In the genomic region with DNA sequence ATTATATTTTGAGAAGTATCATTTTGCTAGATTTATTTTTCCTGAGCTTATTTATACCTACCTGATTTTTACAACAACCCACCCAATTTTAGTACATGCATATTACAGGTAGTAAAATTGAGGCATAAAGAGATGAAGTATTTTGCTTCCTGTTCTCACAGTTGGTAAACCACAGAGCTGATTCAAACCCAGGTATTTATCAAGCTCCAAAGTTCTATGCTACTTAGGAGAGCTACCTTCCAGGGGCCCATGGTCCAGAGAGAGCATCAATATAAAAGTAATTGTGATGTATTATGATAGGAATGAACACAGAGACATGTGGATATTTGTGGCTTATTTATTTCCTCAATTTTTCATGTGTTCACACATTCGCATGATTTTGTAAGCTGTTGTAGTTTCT, we compare ENCODE assay signal across 17 cellular contexts. TPM values are rescaled to one million over a fixed set of nuclear protein-coding genes. Genes with fewer than 3 reads are reported as not detected.
"Had no signal": no experiment of that assay in that cellular context is flagged by ENCODE, and none has a peak within 500 bp of the region (broad histone marks: within the 10 kb centered on the region; RNA-seq: fewer than 3 reads in every experiment).

No MANE protein-coding gene starts in this region.

- H3K9me3 Mint-ChIP-seq: activated CD4-positive, alpha-beta memory T cell treated with anti-CD3 and anti-CD28 coated beads, Interleukin-2, amount 10 ng/mL, durations not matched to agents 7 days and 5 days; immature natural killer cell; naive B cell; stimulated activated naive B cell treated with anti-CD40 and anti-IgM and Interleukin-4, amounts not matched to agents 10 μg/mL and 1 μg/mL and 100 μg/mL, for 72 hours had no signal

- H3K4me3 Mint-ChIP-seq: activated CD4-positive, alpha-beta memory T cell treated with anti-CD3 and anti-CD28 coated beads, Interleukin-2, amount 10 ng/mL, durations not matched to agents 7 days and 5 days; memory B cell; stimulated activated naive B cell treated with anti-CD40 and anti-IgM and Interleukin-4, amounts not matched to agents 10 μg/mL and 1 μg/mL and 100 μg/mL, for 72 hours had no signal

- H3K4me3 ChIP-seq: esophagus muscularis mucosa, thyroid gland had no signal

- H3K36me3 Mint-ChIP-seq: immature natural killer cell; memory B cell; naive B cell; stimulated activated naive B cell treated with anti-CD40 and anti-IgM and Interleukin-4, amounts not matched to agents 10 μg/mL and 1 μg/mL and 100 μg/mL, for 72 hours had no signal

- DNase-seq: activated CD4-positive, alpha-beta memory T cell treated with anti-CD3 and anti-CD28 coated beads, Interleukin-2, amount 10 ng/mL, durations not matched to agents 7 days and 5 days; activated gamma-delta T cell; dermis blood vessel endothelial cell; effector memory CD4-positive, alpha-beta T cell; immature natural killer cell; kidney glomerular epithelial cell; naive B cell; stimulated activated naive B cell treated with anti-CD40 and anti-IgM and Interleukin-4, amounts not matched to agents 10 μg/mL and 1 μg/mL and 100 μg/mL, for 72 hours; thyroid gland had no signal

- H3K4me1 Mint-ChIP-seq: memory B cell had no signal

- ATAC-seq: activated CD4-positive, CD25-positive, alpha-beta regulatory T cell treated with anti-CD3 and anti-CD28 coated beads, Interleukin-2, amount 50 U/mL, for 24 hours; sciatic nerve; SK-N-SH treated with all-trans-retinoic acid at 6 μM for 48 hours; stimulated activated naive B cell treated with anti-CD40 and anti-IgM and Interleukin-4, amounts not matched to agents 10 μg/mL and 1 μg/mL and 100 μg/mL, for 72 hours had no signal

- H3K27ac Mint-ChIP-seq: activated CD4-positive, alpha-beta memory T cell treated with anti-CD3 and anti-CD28 coated beads, Interleukin-2, amount 10 ng/mL, durations not matched to agents 7 days and 5 days; immature natural killer cell; memory B cell; stimulated activated naive B cell treated with anti-CD40 and anti-IgM and Interleukin-4, amounts not matched to agents 10 μg/mL and 1 μg/mL and 100 μg/mL, for 72 hours had no signal

- H3K27me3 Mint-ChIP-seq: activated CD4-positive, alpha-beta memory T cell treated with anti-CD3 and anti-CD28 coated beads, Interleukin-2, amount 10 ng/mL, durations not matched to agents 7 days and 5 days; memory B cell; naive B cell; stimulated activated naive B cell treated with anti-CD40 and anti-IgM and Interleukin-4, amounts not matched to agents 10 μg/mL and 1 μg/mL and 100 μg/mL, for 72 hours had no signal

RNA-seq across cellular contexts. Expression of gene GBA3, which starts 20.2 kb away (rescaled TPM):
- total RNA-seq: activated CD4-positive, alpha-beta memory T cell treated with anti-CD3 and anti-CD28 coated beads, Interleukin-2, amount 10 ng/mL, durations not matched to agents 7 days and 5 days; chondrocyte; dermis blood vessel endothelial cell; endothelial cell of umbilical vein; esophagus muscularis mucosa; sciatic nerve; T-helper 1 cell treated with Interleukin-12 subunit alpha and Interleukin-12 subunit beta and Interleukin-4 antibody, amounts not matched to agents 30 ng/mL and 1 ng/mL, for 36 hours had no signal
- polyA plus RNA-seq: endothelial cell of umbilical vein, immature natural killer cell had no signal
